Comparison of ENCODE assay signal across 16 cellular contexts in genomic region chr12:132030367-132031038, GRCh38.
DNase-seq lines count a peak whose midpoint lies in the region; ATAC-seq and TF ChIP-seq lines count a peak whose summit lies in the region.
"Had no signal": no experiment of that assay in that cellular context is flagged by ENCODE, and none has a peak within 500 bp of the region (broad histone marks: within the 10 kb centered on the region; RNA-seq: fewer than 3 reads in every experiment).

No MANE protein-coding gene starts in this region.

- TF ChIP-seq CTCF in dorsolateral prefrontal cortex (IDR thresholded peaks at IDR 0.05 in 54 of 56, conservative IDR thresholded peaks at IDR 0.05 in 2 of 56; ENCODE audit: low read depth in 1 of 56, partially characterized antibody in 56 of 56): peak in 1 of 56 donors; percentile 23
- TF ChIP-seq CTCF in transverse colon (IDR thresholded peaks at IDR 0.05): no peak

- TF ChIP-seq POLR2A in transverse colon (IDR thresholded peaks at IDR 0.05): no peak

- TF ChIP-seq EP300 in transverse colon (IDR thresholded peaks at IDR 0.05; ENCODE audit: low read depth): no peak

- intact Hi-C loops in activated CD4-positive, alpha-beta T cell treated with anti-CD3 and anti-CD28 coated beads for 36 hours (cut with DNase I, micrococcal nuclease): no loop called here
- intact Hi-C loops in dorsolateral prefrontal cortex (cut with DNase I): no loop called here
- intact Hi-C loops in transverse colon (cut with DNase I; ENCODE audit: low total_unique reads): no loop called here

- peaks cover 0 to 86% (median 27%) of the 10 kb centered on the region in 4 donors for H3K36me3 ChIP-seq in transverse colon

- CTCF ChIA-PET in activated CD4-positive, alpha-beta T cell treated with anti-CD3 and anti-CD28 coated beads for 36 hours (lab: Charles Lee): no interaction called here
- CTCF ChIA-PET in activated CD4-positive, alpha-beta T cell treated with anti-CD3 and anti-CD28 coated beads, Interleukin-2, amount 10 ng/mL, durations not matched to agents 7 days and 5 days (lab: Charles Lee): no interaction called here

- H3K4me1 Mint-ChIP-seq in activated CD4-positive, alpha-beta T cell treated with anti-CD3 and anti-CD28 coated beads for 36 hours: no peaks in the 10 kb centered on the region
- H3K4me1 Mint-ChIP-seq in activated CD4-positive, alpha-beta T cell treated with anti-CD3 and anti-CD28 coated beads, Interleukin-2, amount 10 ng/mL, durations not matched to agents 7 days and 5 days: no peaks in the 10 kb centered on the region
- no peaks in the 10 kb centered on the region for H3K4me1 Mint-ChIP-seq in stimulated activated effector memory CD8-positive, alpha-beta T cell treated with anti-CD3 and anti-CD28 coated beads, Interleukin-12 subunit alpha, Interleukin-12 subunit beta, amount 100 ng/mL, for 72 hours

- no peaks in the 10 kb centered on the region for H3K4me1 ChIP-seq in transverse colon
- H3K4me1 ChIP-seq: body of pancreas, HAP-1, suprapubic skin had no signal

- POLR2A ChIA-PET in activated CD4-positive, alpha-beta T cell treated with anti-CD3 and anti-CD28 coated beads for 36 hours (lab: Charles Lee): no interaction called here
- POLR2A ChIA-PET in activated CD4-positive, alpha-beta T cell treated with anti-CD3 and anti-CD28 coated beads, Interleukin-2, amount 10 ng/mL, durations not matched to agents 7 days and 5 days (lab: Charles Lee): no interaction called here

- H3K4me3 Mint-ChIP-seq in activated CD4-positive, alpha-beta T cell treated with anti-CD3 and anti-CD28 coated beads for 36 hours: no peak overlapping the region
- H3K4me3 Mint-ChIP-seq in activated CD4-positive, alpha-beta T cell treated with anti-CD3 and anti-CD28 coated beads, Interleukin-2, amount 10 ng/mL, durations not matched to agents 7 days and 5 days: no peak overlapping the region
- H3K4me3 Mint-ChIP-seq in stimulated activated effector memory CD8-positive, alpha-beta T cell treated with anti-CD3 and anti-CD28 coated beads, Interleukin-12 subunit alpha, Interleukin-12 subunit beta, amount 100 ng/mL, for 72 hours: no peak overlapping the region
- H3K4me3 Mint-ChIP-seq: IgD-negative memory B cell, memory B cell had no signal

- 95 to 100% methylated on average over 5 to 11 of the region's 11 CpGs for WGBS in transverse colon (ENCODE audit: low coverage in 1 of 2), 2 donors

- H3K36me3 Mint-ChIP-seq in activated CD4-positive, alpha-beta T cell treated with anti-CD3 and anti-CD28 coated beads for 36 hours (ENCODE audit: low read depth): peaks cover 65% of the 10 kb centered on the region
- peaks cover 49% of the 10 kb centered on the region for H3K36me3 Mint-ChIP-seq in activated CD4-positive, alpha-beta T cell treated with anti-CD3 and anti-CD28 coated beads, Interleukin-2, amount 10 ng/mL, durations not matched to agents 7 days and 5 days (ENCODE audit: low read depth)
- peaks cover 100% of the 10 kb centered on the region for H3K36me3 Mint-ChIP-seq in stimulated activated effector memory CD8-positive, alpha-beta T cell treated with anti-CD3 and anti-CD28 coated beads, Interleukin-12 subunit alpha, Interleukin-12 subunit beta, amount 100 ng/mL, for 72 hours

- no peak for ATAC-seq in activated CD4-positive, alpha-beta T cell treated with anti-CD3 and anti-CD28 coated beads for 36 hours
- ATAC-seq in stimulated activated effector memory CD8-positive, alpha-beta T cell treated with anti-CD3 and anti-CD28 coated beads, Interleukin-12 subunit alpha, Interleukin-12 subunit beta, amount 100 ng/mL, for 72 hours: no peak
- ATAC-seq: body of pancreas had no signal

- peak overlapping the region in 2 of 59 donors; percentile 11 to 12 for H3K4me3 ChIP-seq in dorsolateral prefrontal cortex
- H3K4me3 ChIP-seq in transverse colon: no peak overlapping the region
- H3K4me3 ChIP-seq: body of pancreas, HAP-1, suprapubic skin had no signal

- H3K27ac Mint-ChIP-seq in activated CD4-positive, alpha-beta T cell treated with anti-CD3 and anti-CD28 coated beads for 36 hours: peak overlapping the region; percentile 52
- no peak overlapping the region for H3K27ac Mint-ChIP-seq in activated CD4-positive, alpha-beta T cell treated with anti-CD3 and anti-CD28 coated beads, Interleukin-2, amount 10 ng/mL, durations not matched to agents 7 days and 5 days
- peak overlapping the region; percentile 37 for H3K27ac Mint-ChIP-seq in stimulated activated effector memory CD8-positive, alpha-beta T cell treated with anti-CD3 and anti-CD28 coated beads, Interleukin-12 subunit alpha, Interleukin-12 subunit beta, amount 100 ng/mL, for 72 hours
- H3K27ac Mint-ChIP-seq: IgD-negative memory B cell, progenitor cell of endocrine pancreas had no signal

- no peaks in the 10 kb centered on the region for H3K27me3 Mint-ChIP-seq in activated CD4-positive, alpha-beta T cell treated with anti-CD3 and anti-CD28 coated beads for 36 hours
- no peaks in the 10 kb centered on the region for H3K27me3 Mint-ChIP-seq in activated CD4-positive, alpha-beta T cell treated with anti-CD3 and anti-CD28 coated beads, Interleukin-2, amount 10 ng/mL, durations not matched to agents 7 days and 5 days
- H3K27me3 Mint-ChIP-seq: IgD-negative memory B cell, memory B cell, progenitor cell of endocrine pancreas had no signal

- in situ Hi-C loops in transverse colon (cut with MboI; ENCODE audit: low pct_ligation_motif_present in 1 of 4, low pct_unique_long_range_greater_than_20kb in 1 of 4, low sequenced_read_pairs in 3 of 4): no loop called here

- H3K9me3 Mint-ChIP-seq in activated CD4-positive, alpha-beta T cell treated with anti-CD3 and anti-CD28 coated beads for 36 hours (ENCODE audit: low read depth): no peaks in the 10 kb centered on the region
- no peaks in the 10 kb centered on the region for H3K9me3 Mint-ChIP-seq in activated CD4-positive, alpha-beta T cell treated with anti-CD3 and anti-CD28 coated beads, Interleukin-2, amount 10 ng/mL, durations not matched to agents 7 days and 5 days
- no peaks in the 10 kb centered on the region for H3K9me3 Mint-ChIP-seq in stimulated activated effector memory CD8-positive, alpha-beta T cell treated with anti-CD3 and anti-CD28 coated beads, Interleukin-12 subunit alpha, Interleukin-12 subunit beta, amount 100 ng/mL, for 72 hours
- H3K9me3 Mint-ChIP-seq: IgD-negative memory B cell, memory B cell had no signal

- no peaks in the 10 kb centered on the region for H3K27me3 ChIP-seq in dorsolateral prefrontal cortex
- no peaks in the 10 kb centered on the region for H3K27me3 ChIP-seq in transverse colon
- H3K27me3 ChIP-seq: body of pancreas, suprapubic skin had no signal

- no peaks in the 10 kb centered on the region for H3K9me3 ChIP-seq in transverse colon
- H3K9me3 ChIP-seq: body of pancreas, HAP-1, suprapubic skin had no signal

- H3K27ac ChIP-seq in dorsolateral prefrontal cortex (peak overlapping the region in 58 of 59 donors; percentile 50 to 94 (median 82)), transverse colon (no peak overlapping the region)
- H3K27ac ChIP-seq: 22Rv1, body of pancreas, suprapubic skin had no signal

- no peak for DNase-seq in activated CD4-positive, alpha-beta T cell treated with anti-CD3 and anti-CD28 coated beads for 36 hours
- DNase-seq in activated CD4-positive, alpha-beta T cell treated with anti-CD3 and anti-CD28 coated beads, Interleukin-2, amount 10 ng/mL, durations not matched to agents 7 days and 5 days: no peak
- DNase-seq in dorsolateral prefrontal cortex (peak in 9 of 10 donors; percentile 54 to 81 (median 78)), hepatic stellate cell (ENCODE audit: low spot score) (peak; percentile 34), transverse colon (no peak), GF-D8 (lab: John Stamatoyannopoulos, UW) (no peak), UCSD-AML1 (lab: John Stamatoyannopoulos, UW; ENCODE audit: unreplicated experiment) (no peak)
- no peak for DNase-seq in stimulated activated effector memory CD8-positive, alpha-beta T cell treated with anti-CD3 and anti-CD28 coated beads, Interleukin-12 subunit alpha, Interleukin-12 subunit beta, amount 100 ng/mL, for 72 hours (ENCODE audit: low spot score in 2 of 2)
- DNase-seq: body of pancreas, NCI-H2081 treated with DMSO at 0.1 percent for 48 hours had no signal

Comparison
In these comparisons a context has a peak if more than half of its experiments do, and no peak if none do; other contexts are left out.
1. DNase-seq: peak in dorsolateral prefrontal cortex (9 of 10) and hepatic stellate cell (single experiment); none in activated CD4-positive, alpha-beta T cell treated with anti-CD3 and anti-CD28 coated beads for 36 hours (single experiment), activated CD4-positive, alpha-beta T cell treated with anti-CD3 and anti-CD28 coated beads, Interleukin-2, amount 10 ng/mL, durations not matched to agents 7 days and 5 days (single experiment), stimulated activated effector memory CD8-positive, alpha-beta T cell treated with anti-CD3 and anti-CD28 coated beads, Interleukin-12 subunit alpha, Interleukin-12 subunit beta, amount 100 ng/mL, for 72 hours (0 of 2), transverse colon (single experiment), GF-D8 (single experiment) and UCSD-AML1 (single experiment).
2. H3K27ac ChIP-seq: peak in dorsolateral prefrontal cortex (58 of 59); none in transverse colon (0 of 4).